In genomic region chr3:119937229-119937628, GRCh38 we compare ENCODE assay signal across 8 cellular contexts.
DNase-seq lines count a peak whose midpoint lies in the region; ATAC-seq and TF ChIP-seq lines count a peak whose summit lies in the region.

No MANE protein-coding gene starts in this region.

- POLR2A ChIA-PET in naive thymus-derived CD8-positive, alpha-beta T cell (lab: Charles Lee): no interaction called here
- POLR2A ChIA-PET in SK-N-SH (lab: Yijun Ruan, JAX): no interaction called here

- H3K4me1 Mint-ChIP-seq in naive thymus-derived CD8-positive, alpha-beta T cell: peaks cover 26 to 58% (median 52%) of the 10 kb centered on the region in 4 donors

- H3K36me3 Mint-ChIP-seq in naive thymus-derived CD8-positive, alpha-beta T cell: peaks cover 0 to 8% (median 0%) of the 10 kb centered on the region in 3 donors

- TF ChIP-seq EP300 in SK-N-SH (IDR thresholded peaks at IDR 0.05; ENCODE audit: borderline replicate concordance in 1 of 2, low read depth in 1 of 2, low read length in 1 of 2): no peak

- CTCF ChIA-PET in SK-N-SH (lab: Yijun Ruan, JAX): no interaction called here

- peaks cover 0 to 4% (median 0%) of the 10 kb centered on the region in 9 donors for H3K9me3 Mint-ChIP-seq in naive thymus-derived CD8-positive, alpha-beta T cell

- no peaks in the 10 kb centered on the region for H3K9me3 ChIP-seq in SK-N-SH

- H3K9me2 ChIP-seq in SK-N-SH: no peaks in the 10 kb centered on the region

- H3K27ac Mint-ChIP-seq in naive thymus-derived CD8-positive, alpha-beta T cell: peak overlapping the region; percentile 57 to 90 (median 82)

- no peaks in the 10 kb centered on the region for H3K27me3 Mint-ChIP-seq in naive thymus-derived CD8-positive, alpha-beta T cell

- peaks cover 4% of the 10 kb centered on the region for H3F3A ChIP-seq in SK-N-SH (replicated peaks; ENCODE audit: insufficient read depth)

- ATAC-seq in GM18873 (IDR thresholded peaks at IDR 0.05; ENCODE audit: low FRiP score, unreplicated experiment): peak; percentile 83
- peak; percentile 99 for ATAC-seq in HG02852 (IDR thresholded peaks at IDR 0.05; ENCODE audit: unreplicated experiment)
- peak; percentile 89 to 97 for ATAC-seq in naive thymus-derived CD8-positive, alpha-beta T cell

- peaks cover 0 to 2% of the 10 kb centered on the region in 2 experiments for H3K36me3 ChIP-seq in SK-N-SH (replicated peaks in 1 of 2; ENCODE audit: control insufficient read depth in 1 of 2, insufficient read depth in 2 of 2, low read length in 1 of 2)

- peaks cover 56% of the 10 kb centered on the region for H4K20me1 ChIP-seq in SK-N-SH (ENCODE audit: insufficient read depth)

- no peak overlapping the region for H3K27ac ChIP-seq in SK-N-SH (ENCODE audit: low read depth in 2 of 2, low read length in 1 of 2)

- H3K4me3 Mint-ChIP-seq in naive thymus-derived CD8-positive, alpha-beta T cell: peak overlapping the region; percentile 61 to 83 (median 68)

- DNase-seq in activated CD4-positive, alpha-beta T cell treated with anti-CD3 and anti-CD28 coated beads for 4 hours: peak; percentile 4 to 15
- peak in 7 of 10 donors; percentile 4 to 54 (median 22) for DNase-seq in naive thymus-derived CD8-positive, alpha-beta T cell
- DNase-seq in SK-N-SH: no peak
- DNase-seq in nucleus accumbens (lab: John Stamatoyannopoulos, UW): no peak
- no peak for DNase-seq in NCI-H2227 (lab: John Stamatoyannopoulos, UW; ENCODE audit: unreplicated experiment)
- DNase-seq in NCI-H1417 treated with DMSO at 0.1 percent for 48 hours (lab: John Stamatoyannopoulos, UW): no peak

- H3K79me2 ChIP-seq in SK-N-SH (ENCODE audit: insufficient read depth): peaks cover 82% of the 10 kb centered on the region

- H3K4me3 ChIP-seq in SK-N-SH (ENCODE audit: low read depth in 2 of 2, low read length in 1 of 2): no peak overlapping the region

- no peak overlapping the region for H3K9ac ChIP-seq in SK-N-SH

- no peaks in the 10 kb centered on the region for H3K4me1 ChIP-seq in SK-N-SH (ENCODE audit: control insufficient read depth in 1 of 2, insufficient read depth in 2 of 2, low read depth in 1 of 2, low read length in 1 of 2)

- WGBS in SK-N-SH (ENCODE audit: low lambda C conversion rate): 91% methylated on average over 2 of the region's 2 CpGs

- H3K4me2 ChIP-seq in SK-N-SH: no peak overlapping the region

- no peak for TF ChIP-seq RAD21 in SK-N-SH (IDR thresholded peaks at IDR 0.05; ENCODE audit: low read length)

- no peak for TF ChIP-seq CTCF in SK-N-SH (IDR thresholded peaks at IDR 0.05)

- H3K27me3 ChIP-seq in SK-N-SH (ENCODE audit: insufficient read depth): no peaks in the 10 kb centered on the region

- no peak overlapping the region for H2AFZ ChIP-seq in SK-N-SH (ENCODE audit: low read depth)

TF ChIP-seq in SK-N-SH, 30 proteins besides CTCF, POLR2A, EP300 and RAD21:
- TF ChIP-seq GABPA (IDR thresholded peaks at IDR 0.05; ENCODE audit: low read depth) (no peak), FOXJ3 (CRISPR knock-in tag; IDR thresholded peaks at IDR 0.05) (no peak), NFIC (IDR thresholded peaks at IDR 0.05; ENCODE audit: borderline replicate concordance) (no peak), TCF12 (IDR thresholded peaks at IDR 0.05) (no peak)
- TF ChIP-seq, protein P1, sequence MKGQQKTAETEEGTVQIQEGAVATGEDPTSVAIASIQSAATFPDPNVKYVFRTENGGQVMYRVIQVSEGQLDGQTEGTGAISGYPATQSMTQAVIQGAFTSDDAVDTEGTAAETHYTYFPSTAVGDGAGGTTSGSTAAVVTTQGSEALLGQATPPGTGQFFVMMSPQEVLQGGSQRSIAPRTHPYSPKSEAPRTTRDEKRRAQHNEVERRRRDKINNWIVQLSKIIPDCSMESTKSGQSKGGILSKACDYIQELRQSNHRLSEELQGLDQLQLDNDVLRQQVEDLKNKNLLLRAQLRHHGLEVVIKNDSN (IDR thresholded peaks at IDR 0.05; ENCODE audit: borderline replicate concordance, low read depth): no peak

Comparison
In these comparisons a context has a peak if more than half of its experiments do, and no peak if none do; other contexts are left out.
1. DNase-seq: peak in activated CD4-positive, alpha-beta T cell treated with anti-CD3 and anti-CD28 coated beads for 4 hours (2 of 2) and naive thymus-derived CD8-positive, alpha-beta T cell (7 of 10); none in SK-N-SH (single experiment), nucleus accumbens (0 of 56), NCI-H2227 (single experiment) and NCI-H1417 treated with DMSO at 0.1 percent for 48 hours (single experiment).
2. Peak in every context shown above with its lines, with median percentiles within 50 percentile points of each other: ATAC-seq.